In the genomic region with DNA sequence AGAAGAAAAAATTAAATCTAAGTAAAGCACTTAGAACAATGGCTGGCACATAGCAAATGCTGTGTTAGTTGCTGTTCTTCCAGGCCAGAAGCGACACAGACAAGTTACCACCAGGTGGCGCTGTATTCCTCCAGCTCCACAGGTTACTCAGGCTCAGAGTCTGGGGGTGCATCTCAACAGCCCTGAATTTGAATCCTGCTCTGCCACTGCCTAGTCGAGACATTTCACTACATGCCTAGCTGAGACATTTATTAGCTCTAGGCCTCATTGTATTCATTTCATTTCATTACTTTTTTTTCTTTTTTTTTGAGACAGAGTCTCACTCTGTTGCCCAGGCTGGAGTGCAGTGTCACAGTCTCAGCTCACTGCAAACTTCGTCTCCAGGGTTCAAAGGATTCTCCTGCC, we compare ENCODE assay signal across 8 cellular contexts. TPM values are rescaled to one million over a fixed set of nuclear protein-coding genes. Genes with fewer than 3 reads are reported as not detected.
DNase-seq lines count a peak whose midpoint lies in the region; ATAC-seq lines count a peak whose summit lies in the region.

No MANE protein-coding gene starts in this region.

- peaks cover 14% of the 10 kb centered on the region for H3K27me3 Mint-ChIP-seq in central memory CD8-positive, alpha-beta T cell

- DNase-seq in NCI-H2081 (lab: John Stamatoyannopoulos, UW) (peak; percentile 36 to 58), NCI-H2081 treated with DMSO at 0.1 percent for 48 hours (lab: John Stamatoyannopoulos, UW) (no peak), NCI-H2196 treated with DMSO at 0.1 percent for 48 hours (lab: John Stamatoyannopoulos, UW; ENCODE audit: unreplicated experiment) (peak; percentile 44), left colon (peak; percentile 63 to 83)
- DNase-seq in activated CD4-positive, CD25-positive, alpha-beta regulatory T cell treated with anti-CD3 and anti-CD28 coated beads, Interleukin-2, amount 50 U/mL, for 72 hours, result peak; percentile 80
- peak; percentile 64 to 67 for DNase-seq in central memory CD8-positive, alpha-beta T cell (ENCODE audit: low spot score in 2 of 2)
- peak; percentile 86 for DNase-seq in stimulated activated CD4-positive, alpha-beta T cell treated with anti-CD3 and anti-CD28 coated beads, Interleukin-4, amount 100 ng/mL, for 24 hours

- no peak overlapping the region for H3K27ac Mint-ChIP-seq in central memory CD8-positive, alpha-beta T cell (ENCODE audit: low read depth)

- peaks cover 4% of the 10 kb centered on the region for H3K36me3 Mint-ChIP-seq in central memory CD8-positive, alpha-beta T cell (ENCODE audit: insufficient read depth)

- H3K4me3 Mint-ChIP-seq in central memory CD8-positive, alpha-beta T cell, result no peak overlapping the region

- intact Hi-C loops in left colon (cut with DNase I, micrococcal nuclease), result loop anchor here in 1 of 2 donors (5.0 kb wide), 1 partner anchor 168 kb away; no protein-coding TSS in a partner anchor

- no peaks in the 10 kb centered on the region for H3K9me3 Mint-ChIP-seq in central memory CD8-positive, alpha-beta T cell

- peak; percentile 79 for ATAC-seq in central memory CD8-positive, alpha-beta T cell (replicated peaks; ENCODE audit: extremely low read depth, poor library complexity, severe bottlenecking)
- ATAC-seq in left colon, result peak; percentile 90
- ATAC-seq in HG02623 (IDR thresholded peaks at IDR 0.05; ENCODE audit: unreplicated experiment), result no peak

- peaks cover 19% of the 10 kb centered on the region for H3K4me1 Mint-ChIP-seq in central memory CD8-positive, alpha-beta T cell

RNA-seq across cellular contexts. Expression of a gene that starts 16.4 kb away (rescaled TPM):
- 1 to 10 TPM; 4.6 to 5.1 TPM for total RNA-seq in left colon
